Comparison of ENCODE assay signal across 14 cellular contexts in the genomic region with DNA sequence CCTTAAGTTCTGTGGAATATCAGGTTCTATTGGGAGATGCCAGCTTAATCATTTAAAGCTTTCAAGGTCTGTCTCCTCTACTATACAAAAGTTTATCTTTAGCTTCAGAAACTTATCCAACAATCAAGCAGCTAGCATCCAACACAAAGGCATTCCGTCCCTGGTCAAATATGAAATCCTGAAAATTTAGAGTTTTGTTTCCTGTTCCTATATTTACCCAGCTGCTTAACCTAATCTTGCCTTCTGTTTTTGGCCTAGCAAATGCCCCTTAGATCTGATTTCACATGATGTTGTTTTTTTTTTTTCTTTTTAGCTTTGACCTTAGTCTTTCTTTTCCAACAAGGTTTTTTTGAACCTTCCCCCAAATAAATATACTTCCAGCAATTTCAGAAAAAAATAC. TPM values are rescaled to one million over a fixed set of nuclear protein-coding genes. Genes with fewer than 3 reads are reported as not detected.
DNase-seq lines count a peak whose midpoint lies in the region; ATAC-seq, FAIRE-seq and TF ChIP-seq lines count a peak whose summit lies in the region.
"Had no signal": no experiment of that assay in that cellular context is flagged by ENCODE, and none has a peak within 500 bp of the region (broad histone marks: within the 10 kb centered on the region; RNA-seq: fewer than 3 reads in every experiment).

No MANE protein-coding gene starts in this region.

- intact Hi-C loops in Calu3 (cut with micrococcal nuclease; ENCODE audit: unreplicated experiment) (loop anchor here (5.0 kb wide), 1 partner anchor 316 kb away; no protein-coding TSS in a partner anchor), endothelial cell of umbilical vein (cut with micrococcal nuclease) (loop anchor here (5.0 kb wide), 1 partner anchor 351 kb away; no protein-coding TSS in a partner anchor), sciatic nerve (cut with DNase I) (loop anchor here (10.0 kb wide), 1 partner anchor 318 kb away; no protein-coding TSS in a partner anchor)

- no peaks in the 10 kb centered on the region for H3K9me3 Mint-ChIP-seq in Calu3 (ENCODE audit: low read depth, unreplicated experiment)
- H3K9me3 Mint-ChIP-seq: HFFc6 had no signal

- no peak overlapping the region for H3K4me3 ChIP-seq in endothelial cell of umbilical vein (replicated peaks in 1 of 3; ENCODE audit: insufficient read depth in 1 of 3, low read depth in 1 of 3, low read length in 3 of 3)
- H3K4me3 ChIP-seq in tibial nerve: no peak overlapping the region

- H3K4me1 ChIP-seq in endothelial cell of umbilical vein (ENCODE audit: control insufficient read depth, extremely low read depth, insufficient read depth, low read length): no peaks in the 10 kb centered on the region
- peaks cover 0 to 6% (median 0%) of the 10 kb centered on the region in 4 donors for H3K4me1 ChIP-seq in tibial nerve

- no peak for DNase-seq in Calu3
- peak; percentile 18 for DNase-seq in NCI-H146 (lab: John Stamatoyannopoulos, UW)
- peak; percentile 12 for DNase-seq in endothelial cell of umbilical vein (ENCODE audit: low read depth, low spot score)
- DNase-seq in sciatic nerve (ENCODE audit: low spot score): no peak
- DNase-seq in tibial nerve (ENCODE audit: low spot score in 2 of 2): no peak
- no peak for DNase-seq in T-helper 17 cell
- DNase-seq: DMS153, HFFc6, Karpas-422, NCI-H2029 treated with DMSO at 0.1 percent for 48 hours, NCI-H82 had no signal

- no peaks in the 10 kb centered on the region for H3K9me1 ChIP-seq in endothelial cell of umbilical vein (replicated peaks; ENCODE audit: control insufficient read depth, extremely low read depth, insufficient read depth, low read length)

- CTCF ChIA-PET in Calu3 (lab: Charles Lee): interaction anchor here (0.5 to 3.2 kb wide), 7 partner anchors 93 to 418 kb away, joined by 3 to 19 read pairs (median 4); no protein-coding TSS in a partner anchor
- CTCF ChIA-PET in endothelial cell of umbilical vein (lab: Charles Lee): interaction anchor here (0.6 to 9.0 kb wide), 47 partner anchors 8 to 498 kb away, joined by 3 to 357 read pairs (median 5); a partner anchor contains a TSS

- H3K27me3 Mint-ChIP-seq in Calu3 (ENCODE audit: unreplicated experiment) (no peaks in the 10 kb centered on the region), T-helper 17 cell (no peaks in the 10 kb centered on the region)

- H3K27ac Mint-ChIP-seq in Calu3 (ENCODE audit: unreplicated experiment) (peak overlapping the region; percentile 40), T-helper 17 cell (no peak overlapping the region)

- H3K4me3 Mint-ChIP-seq in Calu3 (ENCODE audit: low read depth, unreplicated experiment) (no peak overlapping the region), T-helper 17 cell (no peak overlapping the region)
- H3K4me3 Mint-ChIP-seq: HFFc6 had no signal

- H3K27ac ChIP-seq in endothelial cell of umbilical vein (ENCODE audit: insufficient read depth, low read depth, low read length) (no peak overlapping the region), tibial nerve (no peak overlapping the region)
- H3K27ac ChIP-seq: C4-2B had no signal

- dilution Hi-C loops in endothelial cell of umbilical vein (cut with MboI; ENCODE audit: extremely low pct_ligation_motif_present, low sequenced_read_pairs): loop anchor here (25.0 kb wide), 1 partner anchor 211 kb away; no protein-coding TSS in a partner anchor

- H3K36me3 Mint-ChIP-seq in Calu3 (ENCODE audit: insufficient read depth, unreplicated experiment): no peaks in the 10 kb centered on the region
- H3K36me3 Mint-ChIP-seq in T-helper 17 cell (ENCODE audit: low read depth): peaks cover 5% of the 10 kb centered on the region

- no peak overlapping the region for H3K9ac ChIP-seq in endothelial cell of umbilical vein (replicated peaks; ENCODE audit: extremely low read depth, insufficient read depth, low read length)

- H3K79me2 ChIP-seq in endothelial cell of umbilical vein (ENCODE audit: control insufficient read depth, insufficient read depth, low read length): no peaks in the 10 kb centered on the region

- 72 to 88% methylated on average over 1 of the region's 1 CpG for WGBS in tibial nerve, 2 donors

- no peaks in the 10 kb centered on the region for H4K20me1 ChIP-seq in endothelial cell of umbilical vein (replicated peaks; ENCODE audit: control insufficient read depth, extremely low read depth, insufficient read depth, low read length)

- TF ChIP-seq CTCF in Calu3 (IDR thresholded peaks at IDR 0.05; ENCODE audit: unreplicated experiment) (no peak), endothelial cell of umbilical vein (IDR thresholded peaks at IDR 0.05; ENCODE audit: extremely low read depth in 1 of 2, insufficient read depth in 1 of 2, low read depth in 1 of 2, low read length in 2 of 2) (no peak), tibial nerve (IDR thresholded peaks at IDR 0.05) (no peak)

- peaks cover 0 to 3% of the 10 kb centered on the region in 2 experiments for H3K36me3 ChIP-seq in endothelial cell of umbilical vein (ENCODE audit: control insufficient read depth in 2 of 2, extremely low read depth in 1 of 2, insufficient read depth in 2 of 2, low read length in 2 of 2)
- peaks cover 0 to 12% (median 0%) of the 10 kb centered on the region in 3 donors for H3K36me3 ChIP-seq in tibial nerve

- peak; percentile 19 for ATAC-seq in sciatic nerve
- ATAC-seq in HG03342 (IDR thresholded peaks at IDR 0.05; ENCODE audit: unreplicated experiment): no peak
- ATAC-seq in T-helper 17 cell: no peak

- POLR2A ChIA-PET in endothelial cell of umbilical vein (lab: Charles Lee): interaction anchor here (0.7 kb wide), 1 partner anchor 318 kb away, joined by 3 read pairs; no protein-coding TSS in a partner anchor

- no TSS peak for BruUV-seq in Calu3 (replicated peaks; lab: Mats Ljungman, UMichigan)
- BruUV-seq in endothelial cell of umbilical vein (replicated peaks; lab: Mats Ljungman, UMichigan): no TSS peak

- no peak for TF ChIP-seq EP300 in tibial nerve (IDR thresholded peaks at IDR 0.05)

- H3K27me3 ChIP-seq in endothelial cell of umbilical vein (ENCODE audit: control insufficient read depth in 2 of 2, insufficient read depth in 2 of 2, low read length in 2 of 2): no peaks in the 10 kb centered on the region
- H3K27me3 ChIP-seq in tibial nerve: no peaks in the 10 kb centered on the region

- H3K9me3 ChIP-seq in endothelial cell of umbilical vein (replicated peaks; ENCODE audit: control insufficient read depth, insufficient read depth, low read length) (no peaks in the 10 kb centered on the region), tibial nerve (no peaks in the 10 kb centered on the region), T-helper 17 cell (ENCODE audit: control insufficient read depth, low read length, poor library complexity, severe bottlenecking) (no peaks in the 10 kb centered on the region)

- FAIRE-seq in endothelial cell of umbilical vein (lab: Jason Lieb, UNC): no peak
- FAIRE-seq: H54 had no signal

- H2AFZ ChIP-seq in endothelial cell of umbilical vein (ENCODE audit: low read depth, low read length): no peak overlapping the region

- no peak overlapping the region for H3K4me2 ChIP-seq in endothelial cell of umbilical vein (ENCODE audit: insufficient read depth, low read length)

- TF ChIP-seq POLR2A in endothelial cell of umbilical vein (IDR thresholded peaks at IDR 0.05; ENCODE audit: low read depth, low read length) (no peak), tibial nerve (IDR thresholded peaks at IDR 0.05) (no peak)

- no peaks in the 10 kb centered on the region for H3K4me1 Mint-ChIP-seq in Calu3 (ENCODE audit: low read depth, unreplicated experiment)
- H3K4me1 Mint-ChIP-seq in T-helper 17 cell: peaks cover 15% of the 10 kb centered on the region

TF ChIP-seq in endothelial cell of umbilical vein, 7 proteins besides CTCF, POLR2A, EP300 and RAD21:
- TF ChIP-seq, protein P1, sequence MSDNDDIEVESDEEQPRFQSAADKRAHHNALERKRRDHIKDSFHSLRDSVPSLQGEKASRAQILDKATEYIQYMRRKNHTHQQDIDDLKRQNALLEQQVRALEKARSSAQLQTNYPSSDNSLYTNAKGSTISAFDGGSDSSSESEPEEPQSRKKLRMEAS (IDR thresholded peaks at IDR 0.05; ENCODE audit: insufficient read depth, insufficient read length): no peak
- TF ChIP-seq EZH2 (IDR thresholded peaks at IDR 0.05; ENCODE audit: borderline replicate concordance, low read depth, low read length, severe bottlenecking) (no peak), JUN (IDR thresholded peaks at IDR 0.05; ENCODE audit: borderline replicate concordance, insufficient read depth, insufficient read length, low read depth) (no peak), GATA2 (IDR thresholded peaks at IDR 0.05; ENCODE audit: insufficient read depth, insufficient read length, low read depth, low read length) (no peak), MYC (IDR thresholded peaks at IDR 0.05; ENCODE audit: low read depth, low read length) (no peak), POLR2AphosphoS5 (IDR thresholded peaks at IDR 0.05; ENCODE audit: insufficient read depth, low read depth, low read length) (no peak), FOS (IDR thresholded peaks at IDR 0.05; ENCODE audit: borderline replicate concordance, insufficient read depth, low read length) (no peak)

RNA-seq across cellular contexts. Expression of a gene that starts 33.8 kb away (rescaled TPM):
- total RNA-seq in Calu3 (2022) (12.1 and 13.5 TPM in 2 replicates), endothelial cell of umbilical vein (9.4 and 10.5 TPM in 2 replicates), sciatic nerve (39.9 TPM), tibial nerve (10 to 100 TPM; 48.8 to 77.6 (median 58.8) TPM), T-helper 17 cell (10 to 100 TPM; 10.8 to 37.5 TPM)
- polyA plus RNA-seq in endothelial cell of umbilical vein: 2.1 and 3.3 TPM in 2 replicates
- polyA plus RNA-seq in endothelial cell of umbilical vein (2011; cell fraction: cytosol; rRNA removed): 3.2 TPM in 2 replicates
- 16.1 and 16.9 TPM in 2 replicates for polyA plus RNA-seq in endothelial cell of umbilical vein (2011; cell fraction: nucleus; rRNA removed)
- 4.1 and 5.0 TPM in 2 replicates for polyA plus RNA-seq in endothelial cell of umbilical vein (2012)
- polyA minus RNA-seq in endothelial cell of umbilical vein: 13.5 and 17.1 TPM in 2 replicates
- 6.8 TPM for polyA minus RNA-seq in endothelial cell of umbilical vein (2011; cell fraction: cytosol; rRNA and poly(A)+ RNA removed)
- 45.1 and 54.6 TPM in 2 replicates for polyA minus RNA-seq in endothelial cell of umbilical vein (2011; cell fraction: nucleus; rRNA and poly(A)+ RNA removed)

Comparison
In these comparisons a context has a peak if more than half of its experiments do, and no peak if none do; other contexts are left out.
1. DNase-seq: peak in NCI-H146 (single experiment) and endothelial cell of umbilical vein (single experiment); none in Calu3 (single experiment), sciatic nerve (single experiment), tibial nerve (0 of 2) and T-helper 17 cell (0 of 3).